In genomic region chr17:82047914-82048570, GRCh38 we compare ENCODE assay signal across 13 cellular contexts.
"Had no signal": no experiment of that assay in that cellular context is flagged by ENCODE, and none has a peak within 500 bp of the region (broad histone marks: within the 10 kb centered on the region; RNA-seq: fewer than 3 reads in every experiment).

No MANE protein-coding gene starts in this region.

- H3K4me3 Mint-ChIP-seq: activated CD4-positive, alpha-beta T cell treated with anti-CD3 and anti-CD28 coated beads, Interleukin-2, amount 10 ng/mL, durations not matched to agents 24 days and 14 days; activated naive CD4-positive, alpha-beta T cell treated with anti-CD3 and anti-CD28 coated beads for 36 hours; activated naive CD8-positive, alpha-beta T cell treated with anti-CD3 and anti-CD28 coated beads, Interleukin-2, amount 50 U/mL, for 24 hours had no signal

- H3K27me3 ChIP-seq: dorsolateral prefrontal cortex, gastroesophageal sphincter had no signal

- DNase-seq: activated CD4-positive, alpha-beta T cell treated with anti-CD3 and anti-CD28 coated beads, Interleukin-2, amount 10 ng/mL, durations not matched to agents 24 days and 14 days; activated CD8-positive, alpha-beta memory T cell treated with anti-CD3 and anti-CD28 coated beads for 24 hours; activated naive CD4-positive, alpha-beta T cell treated with anti-CD3 and anti-CD28 coated beads for 36 hours; activated naive CD8-positive, alpha-beta T cell treated with anti-CD3 and anti-CD28 coated beads, Interleukin-2, amount 50 U/mL, for 24 hours; aorta; dorsolateral prefrontal cortex; mucosa of descending colon; naive thymus-derived CD4-positive, alpha-beta T cell; posterior cingulate gyrus; stimulated activated naive CD8-positive, alpha-beta T cell treated with anti-CD3 and anti-CD28 coated beads, Interleukin-15, Interleukin-2, amounts not matched to agents 100 U/mL and 50 U/mL, for 24 hours; trophoblast cell had no signal

- H3K9me3 ChIP-seq: gastroesophageal sphincter, mucosa of descending colon had no signal

- H3K27ac Mint-ChIP-seq: activated CD4-positive, alpha-beta T cell treated with anti-CD3 and anti-CD28 coated beads, Interleukin-2, amount 10 ng/mL, durations not matched to agents 24 days and 14 days; activated naive CD4-positive, alpha-beta T cell treated with anti-CD3 and anti-CD28 coated beads for 36 hours; activated naive CD8-positive, alpha-beta T cell treated with anti-CD3 and anti-CD28 coated beads, Interleukin-2, amount 50 U/mL, for 24 hours had no signal

- ATAC-seq: activated naive CD8-positive, alpha-beta T cell treated with anti-CD3 and anti-CD28 coated beads, Interleukin-2, amount 50 U/mL, for 24 hours; gastroesophageal sphincter; mucosa of descending colon; naive thymus-derived CD4-positive, alpha-beta T cell; stimulated activated naive CD8-positive, alpha-beta T cell treated with anti-CD3 and anti-CD28 coated beads, Interleukin-15, Interleukin-2, amounts not matched to agents 100 U/mL and 50 U/mL, for 24 hours had no signal

- H3K27me3 Mint-ChIP-seq: activated CD4-positive, alpha-beta T cell treated with anti-CD3 and anti-CD28 coated beads, Interleukin-2, amount 10 ng/mL, durations not matched to agents 24 days and 14 days; activated naive CD8-positive, alpha-beta T cell treated with anti-CD3 and anti-CD28 coated beads, Interleukin-2, amount 50 U/mL, for 24 hours; naive thymus-derived CD4-positive, alpha-beta T cell had no signal

- H3K27ac ChIP-seq: gastroesophageal sphincter, skin epidermis had no signal

- H3K9me3 Mint-ChIP-seq: activated CD4-positive, alpha-beta T cell treated with anti-CD3 and anti-CD28 coated beads, Interleukin-2, amount 10 ng/mL, durations not matched to agents 24 days and 14 days; activated naive CD4-positive, alpha-beta T cell treated with anti-CD3 and anti-CD28 coated beads for 36 hours; activated naive CD8-positive, alpha-beta T cell treated with anti-CD3 and anti-CD28 coated beads, Interleukin-2, amount 50 U/mL, for 24 hours; naive thymus-derived CD4-positive, alpha-beta T cell had no signal

- H3K4me3 ChIP-seq: dorsolateral prefrontal cortex, gastroesophageal sphincter, mucosa of descending colon, skin epidermis had no signal
